ENCODE assay signal across 9 cellular contexts in the genomic region with DNA sequence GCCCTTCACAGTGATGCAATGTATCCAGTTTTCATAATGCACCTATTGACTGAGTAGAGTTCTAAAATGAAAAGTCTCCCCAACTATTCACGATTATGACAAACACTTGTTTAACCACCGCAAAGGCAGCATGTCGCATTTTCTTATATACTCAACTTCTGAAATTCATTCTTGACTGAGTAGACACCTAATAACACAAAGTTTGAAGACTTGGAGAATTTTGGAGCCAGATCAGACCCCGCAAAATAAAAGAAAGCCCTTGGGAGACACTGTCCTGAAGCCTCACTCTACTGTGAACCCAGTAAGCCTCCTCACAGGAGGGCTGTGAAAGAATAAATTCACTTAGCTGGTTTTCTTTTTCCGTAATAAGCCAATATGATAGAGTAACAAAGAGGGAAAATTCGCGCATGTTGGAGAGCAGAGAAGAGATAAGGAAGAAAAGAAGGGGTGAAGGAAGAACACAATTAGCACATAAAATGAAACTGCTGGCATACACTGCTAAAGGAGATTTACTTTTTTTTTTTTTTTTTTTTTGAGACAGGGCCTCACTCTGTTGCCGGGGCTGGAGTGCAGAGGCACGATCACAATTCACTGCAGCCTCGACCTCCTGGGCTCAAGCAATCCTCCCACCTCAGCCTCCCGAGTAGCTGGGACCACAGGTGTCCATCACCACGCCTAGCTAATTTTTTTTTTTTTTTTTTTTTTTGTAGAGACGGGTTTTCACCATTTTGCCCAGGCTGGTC. TPM values are rescaled to one million over a fixed set of nuclear protein-coding genes. Genes with fewer than 3 reads are reported as not detected.
DNase-seq lines count a peak whose midpoint lies in the region; ATAC-seq lines count a peak whose summit lies in the region.
"Had no signal": no experiment of that assay in that cellular context is flagged by ENCODE, and none has a peak within 500 bp of the region (broad histone marks: within the 10 kb centered on the region; RNA-seq: fewer than 3 reads in every experiment).

No MANE protein-coding gene starts in this region.

- H3K36me3 ChIP-seq in ACC112 (ENCODE audit: insufficient read depth, low read length) (no peaks in the 10 kb centered on the region), HAP-1 (replicated peaks) (no peaks in the 10 kb centered on the region)

- peaks cover 0 to 9% (median 0%) of the 10 kb centered on the region in 3 donors for H3K36me3 Mint-ChIP-seq in naive thymus-derived CD8-positive, alpha-beta T cell

- H3K4me3 Mint-ChIP-seq in naive thymus-derived CD8-positive, alpha-beta T cell, result peak overlapping the region; percentile 43 to 79 (median 68)

- in situ Hi-C loops in HAP-1 (cut with MboI; ENCODE audit: low sequenced_read_pairs), result loop anchor here (25.0 kb wide), 1 partner anchor 401 kb away; the partner anchor contains the start of gene ARPC5

- H3K4me1 ChIP-seq in ACC112 (ENCODE audit: control insufficient read depth, insufficient read depth, low read length, unreplicated experiment) (no peaks in the 10 kb centered on the region), HAP-1 (peaks cover 28% of the 10 kb centered on the region)

- H3K9me3 ChIP-seq in HAP-1, result no peaks in the 10 kb centered on the region

- H3K27me3 Mint-ChIP-seq in naive thymus-derived CD8-positive, alpha-beta T cell, result peaks cover 43 to 77% (median 56%) of the 10 kb centered on the region in 5 donors

- no peak for ATAC-seq in naive thymus-derived CD8-positive, alpha-beta T cell
- no peak for ATAC-seq in GM21526 (IDR thresholded peaks at IDR 0.05; ENCODE audit: low FRiP score, unreplicated experiment)

- H3K4me3 ChIP-seq in ACC112 (ENCODE audit: low read depth, low read length), result peak overlapping the region; percentile 93
- peak overlapping the region; percentile 47 for H3K4me3 ChIP-seq in HAP-1

- no peak overlapping the region for H2AFZ ChIP-seq in ACC112 (ENCODE audit: low read length, unreplicated experiment)

- H3K27ac ChIP-seq in ACC112 (ENCODE audit: low read depth, low read length) (no peak overlapping the region), caudate nucleus (ENCODE audit: low read depth, low read length) (peak overlapping the region; percentile 96)

- H3K79me2 ChIP-seq in ACC112 (ENCODE audit: control insufficient read depth, insufficient read depth, low read length, unreplicated experiment), result no peaks in the 10 kb centered on the region

- peak overlapping the region in 1 of 10 donors; percentile 3 for H3K27ac Mint-ChIP-seq in naive thymus-derived CD8-positive, alpha-beta T cell

- H3K27me3 ChIP-seq in ACC112 (ENCODE audit: insufficient read depth, low read length), result peaks cover 25% of the 10 kb centered on the region
- H3K27me3 ChIP-seq in HAP-1 (ENCODE audit: low read depth), result no peaks in the 10 kb centered on the region

- no peak for DNase-seq in HAP-1 (ENCODE audit: low spot score in 2 of 2)
- no peak for DNase-seq in caudate nucleus (lab: John Stamatoyannopoulos, UW)
- DNase-seq in naive thymus-derived CD8-positive, alpha-beta T cell, result no peak
- DNase-seq in T-helper 9 cell, result no peak
- DNase-seq in kidney glomerular epithelial cell (lab: John Stamatoyannopoulos, UW), result no peak
- no peak for DNase-seq in iPS-NIHi7 (ENCODE audit: extremely low spot score)
- DNase-seq: NCI-H2029 had no signal

- POLR2A ChIA-PET in naive thymus-derived CD8-positive, alpha-beta T cell (lab: Charles Lee), result interaction anchor here (1.1 kb wide), 1 partner anchor 14 kb away, joined by 7 read pairs; the partner anchor contains the start of gene TSEN15

- H3K4me1 Mint-ChIP-seq in naive thymus-derived CD8-positive, alpha-beta T cell, result peaks cover 15 to 21% (median 17%) of the 10 kb centered on the region in 4 donors

- H3K9me3 Mint-ChIP-seq in naive thymus-derived CD8-positive, alpha-beta T cell, result no peaks in the 10 kb centered on the region

RNA-seq across cellular contexts. Expression of gene COLGALT2, which starts 0.5 kb away (rescaled TPM):
- total RNA-seq in naive thymus-derived CD8-positive, alpha-beta T cell, result under 1 TPM; 0.49 to 0.60 TPM
- 1 to 10 TPM in 1 of 3 donors, not detected in 2; 2.9 TPM for polyA plus RNA-seq in naive thymus-derived CD8-positive, alpha-beta T cell

RNA-seq across cellular contexts. Expression of gene TSEN15, which starts 13.5 kb away (rescaled TPM):
- 10 to 100 TPM; 46.1 to 47.1 TPM for total RNA-seq in naive thymus-derived CD8-positive, alpha-beta T cell
- 10 to 100 TPM; 48.7 to 63.8 (median 51.2) TPM for polyA plus RNA-seq in naive thymus-derived CD8-positive, alpha-beta T cell
